In the genomic region with DNA sequence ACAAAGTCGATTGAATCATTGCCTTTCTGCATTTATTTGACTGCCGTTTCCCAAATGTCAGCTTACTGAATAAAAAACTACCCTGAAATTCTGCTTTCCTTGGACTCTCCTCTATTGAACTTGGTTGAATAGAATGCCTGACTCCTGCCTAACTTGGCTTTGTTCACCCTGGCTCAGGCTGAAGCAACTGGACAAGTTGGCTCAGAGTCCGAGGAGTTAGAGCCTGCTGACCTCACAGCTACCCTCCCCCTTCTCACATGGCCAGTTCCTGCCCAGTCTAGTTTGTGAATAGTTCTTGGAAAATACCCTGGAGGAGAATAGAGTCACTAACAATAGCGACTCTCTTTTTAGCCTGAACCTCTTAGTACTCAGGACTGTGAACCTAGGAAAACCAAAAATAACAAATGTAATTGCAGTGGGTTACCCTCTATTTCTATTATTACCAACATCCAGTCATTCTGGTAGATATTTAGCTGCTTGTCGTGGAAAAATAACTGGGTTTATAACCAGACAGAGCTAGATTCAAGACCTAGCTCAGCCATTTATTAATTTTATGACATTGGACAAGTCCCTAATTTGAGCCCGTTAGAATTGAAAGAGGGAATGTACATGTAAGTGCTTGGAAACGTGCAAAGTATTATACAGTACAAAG, we compare ENCODE assay signal across 9 cellular contexts. TPM values are rescaled to one million over a fixed set of nuclear protein-coding genes. Genes with fewer than 3 reads are reported as not detected.
DNase-seq lines count a peak whose midpoint lies in the region; ATAC-seq and TF ChIP-seq lines count a peak whose summit lies in the region.
"Had no signal": no experiment of that assay in that cellular context is flagged by ENCODE, and none has a peak within 500 bp of the region (broad histone marks: within the 10 kb centered on the region; RNA-seq: fewer than 3 reads in every experiment).

No MANE protein-coding gene starts in this region.

- no peaks in the 10 kb centered on the region for H3K36me3 ChIP-seq in prostate gland

- in situ Hi-C loops in T47D (cut with HindIII; ENCODE audit: low pct_unique_long_range_greater_than_20kb, low sequenced_read_pairs), result no loop called here

- H3K4me1 ChIP-seq in prostate gland (replicated peaks), result no peaks in the 10 kb centered on the region

- TF ChIP-seq POLR2A in prostate gland (IDR thresholded peaks at IDR 0.05), result no peak

- 27% methylated on average over 7 of the region's 7 CpGs for WGBS in prostate gland

- H3K27me3 ChIP-seq in prostate gland (replicated peaks; ENCODE audit: insufficient read depth), result no peaks in the 10 kb centered on the region

- no peaks in the 10 kb centered on the region for H3K9me3 ChIP-seq in prostate gland

- intact Hi-C loops in left ventricle myocardium superior (cut with micrococcal nuclease), result no loop called here
- intact Hi-C loops in prostate gland (cut with DNase I), result no loop called here

- TF ChIP-seq CTCF in prostate gland (IDR thresholded peaks at IDR 0.05), result no peak

- H3K27ac ChIP-seq in prostate gland, result peak overlapping the region; percentile 18 to 52

- ATAC-seq in left ventricle myocardium superior (peak; percentile 96), GM19035 (IDR thresholded peaks at IDR 0.05; ENCODE audit: unreplicated experiment) (no peak), HG03565 (IDR thresholded peaks at IDR 0.05; ENCODE audit: unreplicated experiment) (no peak)

- H3K4me3 ChIP-seq in prostate gland, result no peak overlapping the region

- peak; percentile 81 for DNase-seq in COLO829 (ENCODE audit: low spot score)
- peak; percentile 64 to 97 for DNase-seq in T47D (ENCODE audit: low read depth in 1 of 2, low spot score in 1 of 2)
- DNase-seq in left ventricle myocardium superior, result peak; percentile 79
- peak; percentile 72 for DNase-seq in prostate gland (ENCODE audit: low spot score)
- no peak for DNase-seq in activated effector memory CD4-positive, alpha-beta T cell treated with Interleukin-2 at 50 U/mL for 16 hours
- DNase-seq in HK-2 (ENCODE audit: unreplicated experiment), result no peak
- DNase-seq: NCI-H146 had no signal

RNA-seq across cellular contexts. Expression of a gene that starts 17.3 kb away (rescaled TPM):
- total RNA-seq in left ventricle myocardium superior (8.5 TPM), prostate gland (10 to 100 TPM; 15.7 to 20.6 TPM)

Comparison
In these comparisons a context has a peak if more than half of its experiments do, and no peak if none do; other contexts are left out.
1. DNase-seq: peak in COLO829 (single experiment), T47D (2 of 2), left ventricle myocardium superior (single experiment) and prostate gland (single experiment); none in activated effector memory CD4-positive, alpha-beta T cell treated with Interleukin-2 at 50 U/mL for 16 hours (single experiment) and HK-2 (single experiment).